29 cellular contexts compared by ENCODE assay signal in the genomic region with DNA sequence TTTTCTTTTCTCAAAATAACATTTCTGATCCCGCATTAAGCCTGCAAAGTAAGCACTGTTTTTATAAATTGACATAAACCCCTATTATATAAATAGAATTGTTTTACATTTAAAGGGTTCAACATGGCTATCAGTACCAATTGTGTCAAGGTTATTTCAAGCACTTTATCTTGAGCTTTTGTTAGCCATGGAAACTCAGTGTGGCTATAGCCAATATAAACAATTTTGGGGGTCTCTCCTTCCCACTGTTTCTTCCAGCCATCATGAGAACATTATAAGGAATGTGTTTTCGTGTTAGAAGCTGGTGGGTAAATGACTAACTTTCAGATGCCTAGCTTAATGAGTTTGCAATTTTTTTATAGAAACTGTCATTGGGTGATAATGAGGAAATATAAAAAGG.
"Had no signal": no experiment of that assay in that cellular context is flagged by ENCODE, and none has a peak within 500 bp of the region (broad histone marks: within the 10 kb centered on the region; RNA-seq: fewer than 3 reads in every experiment).

No MANE protein-coding gene starts in this region.

- H3K36me3 ChIP-seq: ascending aorta, WERI-Rb-1 had no signal

- H3K9me3 ChIP-seq: ascending aorta had no signal

- DNase-seq: activated CD4-positive, alpha-beta memory T cell treated with anti-CD3 and anti-CD28 coated beads, Interleukin-2, amount 10 ng/mL, durations not matched to agents 7 days and 5 days; activated CD4-positive, alpha-beta T cell treated with anti-CD3 and anti-CD28 coated beads for 1 hour; activated CD4-positive, alpha-beta T cell treated with anti-CD3 and anti-CD28 coated beads for 48 hours; activated CD4-positive, CD25-positive, alpha-beta regulatory T cell; activated CD8-positive, alpha-beta memory T cell treated with anti-CD3 and anti-CD28 coated beads for 24 hours; activated CD8-positive, alpha-beta memory T cell treated with anti-CD3 and anti-CD28 coated beads, Interleukin-2, amount 10 ng/mL, durations not matched to agents 7 days and 5 days; activated CD8-positive, alpha-beta memory T cell treated with anti-CD3 and anti-CD28 coated beads, Interleukin-2, amount 50 U/mL, for 48 hours; activated effector memory CD4-positive, alpha-beta T cell treated with Interleukin-2 at 50 U/mL for 16 hours; activated naive CD4-positive, alpha-beta T cell treated with anti-CD3 and anti-CD28 coated beads, Interleukin-2, amount 10 ng/mL, durations not matched to agents 7 days and 5 days; activated naive CD8-positive, alpha-beta T cell treated with anti-CD3 and anti-CD28 coated beads for 36 hours; activated T-cell treated with anti-CD3 and anti-CD28 coated beads, Interleukin-2, amount 50 U/mL, for 48 hours; amygdala; central memory CD4-positive, alpha-beta T cell; Kasumi-1; KG1; MM.1S; MV-4-11; NCI-H1092; NCI-H1436 treated with DMSO at 0.1 percent for 48 hours; NCI-H1694 treated with DMSO at 0.1 percent for 48 hours; NCI-H2029; NCI-H345; NCI-H524 treated with DMSO at 0.1 percent for 48 hours; SIG-M5; T-helper 1 cell; T-helper 2 cell; T-helper 9 cell; WERI-Rb-1 had no signal

- H3K27me3 ChIP-seq: ascending aorta had no signal

- H3K4me3 ChIP-seq: ascending aorta had no signal

- H3K27ac ChIP-seq: ascending aorta, WERI-Rb-1 had no signal
